In genomic region chr7:151245360-151246160, GRCh38 we compare ENCODE assay signal across 8 cellular contexts. TPM values are rescaled to one million over a fixed set of nuclear protein-coding genes. Genes with fewer than 3 reads are reported as not detected.
A peak's percentile ranks its signal among the peaks of the same experiment; 100 is the strongest.
DNase-seq lines count a peak whose midpoint lies in the region; ATAC-seq and TF ChIP-seq lines count a peak whose summit lies in the region.

No MANE protein-coding gene starts in this region.

- no peaks in the 10 kb centered on the region for H3K9me3 Mint-ChIP-seq in progenitor cell of endocrine pancreas (ENCODE audit: low read depth)

- no peak overlapping the region for H3K27ac ChIP-seq in foreskin keratinocyte

- peaks cover 40% of the 10 kb centered on the region for H3K27me3 ChIP-seq in foreskin keratinocyte

- TF ChIP-seq CTCF in foreskin keratinocyte (conservative IDR thresholded peaks at IDR 0.05): peak; percentile 61
- TF ChIP-seq CTCF in progenitor cell of endocrine pancreas (IDR thresholded peaks at IDR 0.05; ENCODE audit: unreplicated experiment): peak; percentile 75

- DNase-seq in NCI-H748 (lab: John Stamatoyannopoulos, UW; ENCODE audit: unreplicated experiment) (peak; percentile 67), NCI-H748 treated with DMSO at 0.1 percent for 48 hours (lab: John Stamatoyannopoulos, UW) (no peak), NCI-H526 treated with DMSO at 0.1 percent for 48 hours (lab: John Stamatoyannopoulos, UW) (peak; percentile 41), foreskin keratinocyte (no peak), progenitor cell of endocrine pancreas (ENCODE audit: low spot score, unreplicated experiment) (peak; percentile 63), H4 (ENCODE audit: low spot score) (no peak), A172 (ENCODE audit: low spot score) (no peak)
- peak; percentile 30 to 59 for DNase-seq in activated T-helper 1 cell treated with anti-CD3 and anti-CD28 coated beads, Interleukin-2, amount 50 U/mL, for 16 hours (ENCODE audit: low read depth in 1 of 2, low spot score in 1 of 2)

- peaks cover 1% of the 10 kb centered on the region for H3K36me3 Mint-ChIP-seq in progenitor cell of endocrine pancreas (ENCODE audit: insufficient read depth)

- peak; percentile 51 for ATAC-seq in foreskin keratinocyte

- peak overlapping the region; percentile 44 for H3K4me3 Mint-ChIP-seq in progenitor cell of endocrine pancreas (ENCODE audit: low read depth)

- H3K27ac Mint-ChIP-seq in progenitor cell of endocrine pancreas: no peak overlapping the region

- peaks cover 3% of the 10 kb centered on the region for H3K4me1 ChIP-seq in foreskin keratinocyte

- H3K4me1 Mint-ChIP-seq in progenitor cell of endocrine pancreas (ENCODE audit: low read depth): peaks cover 21% of the 10 kb centered on the region

- peaks cover 14% of the 10 kb centered on the region for H3K27me3 Mint-ChIP-seq in progenitor cell of endocrine pancreas

RNA-seq across cellular contexts. Expression of gene SMARCD3, which starts 2.9 kb away (rescaled TPM):
- total RNA-seq in foreskin keratinocyte (3.5 and 4.5 TPM in 2 replicates), progenitor cell of endocrine pancreas (51.1 and 52.9 TPM in 2 replicates)
- polyA plus RNA-seq in foreskin keratinocyte: 3.6 and 4.7 TPM in 2 replicates
- total RNA-seq in H4 (2014; rRNA removed; shearing (Covaris generic)): 35.5 and 35.9 TPM in 2 replicates
- 22.2 and 26.7 TPM in 2 replicates for total RNA-seq in A172 (2014; rRNA removed; shearing (Covaris generic))

RNA-seq across cellular contexts. Expression of gene CHPF2, which starts 13.3 kb away (rescaled TPM):
- total RNA-seq in foreskin keratinocyte: 36.8 and 46.0 TPM in 2 replicates
- 27.1 and 33.2 TPM in 2 replicates for polyA plus RNA-seq in foreskin keratinocyte
- total RNA-seq in progenitor cell of endocrine pancreas: 41.4 and 42.2 TPM in 2 replicates
- 26.0 and 32.9 TPM in 2 replicates for total RNA-seq in H4 (2014; rRNA removed; shearing (Covaris generic))
- total RNA-seq in A172 (2014; rRNA removed; shearing (Covaris generic)): 36.5 and 37.8 TPM in 2 replicates

RNA-seq across cellular contexts. Expression of gene ABCF2, which starts 18.6 kb away (rescaled TPM):
- 64.5 and 71.5 TPM in 2 replicates for total RNA-seq in foreskin keratinocyte
- polyA plus RNA-seq in foreskin keratinocyte: 41.6 and 49.3 TPM in 2 replicates
- total RNA-seq in progenitor cell of endocrine pancreas: 48.7 and 55.1 TPM in 2 replicates
- total RNA-seq in H4 (2014; rRNA removed; shearing (Covaris generic)): 88.1 and 92.4 TPM in 2 replicates
- 55.6 and 65.6 TPM in 2 replicates for total RNA-seq in A172 (2014; rRNA removed; shearing (Covaris generic))

RNA-seq across cellular contexts. Expression of gene H2BK1, which starts 35.3 kb away (rescaled TPM):
- total RNA-seq in foreskin keratinocyte (not detected in 2 replicates), progenitor cell of endocrine pancreas (not detected in 2 replicates)
- not detected in 2 replicates for polyA plus RNA-seq in foreskin keratinocyte
- 0.64 TPM in 1 of 2 replicates, not detected in the other for total RNA-seq in H4 (2014; rRNA removed; shearing (Covaris generic))
- not detected in 2 replicates for total RNA-seq in A172 (2014; rRNA removed; shearing (Covaris generic))

RNA-seq across cellular contexts. Expression of gene ASB10, which starts 58.5 kb away (rescaled TPM):
- total RNA-seq in foreskin keratinocyte (not detected in 2 replicates), progenitor cell of endocrine pancreas (not detected in 2 replicates)
- not detected in 2 replicates for polyA plus RNA-seq in foreskin keratinocyte
- not detected in 2 replicates for total RNA-seq in H4 (2014; rRNA removed; shearing (Covaris generic))
- total RNA-seq in A172 (2014; rRNA removed; shearing (Covaris generic)): not detected in 2 replicates

Comparison
In these comparisons a context has a peak if more than half of its experiments do, and no peak if none do; other contexts are left out.
1. DNase-seq: peak in NCI-H748 (single experiment), NCI-H526 treated with DMSO at 0.1 percent for 48 hours (single experiment), activated T-helper 1 cell treated with anti-CD3 and anti-CD28 coated beads, Interleukin-2, amount 50 U/mL, for 16 hours (2 of 2) and progenitor cell of endocrine pancreas (single experiment); none in NCI-H748 treated with DMSO at 0.1 percent for 48 hours (single experiment), foreskin keratinocyte (0 of 2), H4 (single experiment) and A172 (single experiment).